ENCODE assay signal across 1 cellular context in the genomic region with DNA sequence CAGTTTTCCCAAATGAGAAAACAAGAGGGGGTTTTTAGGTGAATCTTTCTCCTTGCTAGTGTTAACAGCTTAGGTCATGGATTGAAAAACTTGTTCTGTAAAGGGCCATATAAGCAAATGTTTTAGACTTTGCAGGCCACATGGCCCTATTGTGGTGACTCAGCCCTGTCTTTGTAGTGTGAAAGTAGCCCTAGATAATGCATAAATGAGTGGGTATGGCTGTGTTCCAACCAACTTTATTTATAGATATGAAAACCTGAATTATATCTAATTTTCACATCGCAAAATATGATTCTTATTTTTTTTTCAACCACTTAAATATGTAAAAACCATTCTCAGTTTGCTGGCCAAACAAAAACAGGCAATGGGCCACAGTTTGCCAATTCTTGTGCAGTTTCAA.
TF ChIP-seq lines count a peak whose summit lies in the region.

No MANE protein-coding gene starts in this region.

TF ChIP-seq in H1, 55 proteins besides CTCF, POLR2A, EP300 and RAD21:
- TF ChIP-seq SP4 (IDR thresholded peaks at IDR 0.05; ENCODE audit: low read length) (no peak), EGR1 (IDR thresholded peaks at IDR 0.05; ENCODE audit: borderline replicate concordance, low read depth, low read length) (no peak), RNF2 (IDR thresholded peaks at IDR 0.05; ENCODE audit: borderline replicate concordance, low read depth, low read length, missing control alignments, poor library complexity, severe bottlenecking) (no peak), RXRA (IDR thresholded peaks at IDR 0.05; ENCODE audit: insufficient read depth, low read depth, low read length) (no peak), FOSL1 (IDR thresholded peaks at IDR 0.05; ENCODE audit: insufficient read depth, low read depth, low read length) (no peak), BACH1 (IDR thresholded peaks at IDR 0.05; ENCODE audit: low read length) (no peak), CHD7 (IDR thresholded peaks at IDR 0.05; ENCODE audit: insufficient replicate concordance, low read length) (no peak), BCL11A (IDR thresholded peaks at IDR 0.05; ENCODE audit: low read depth in 2 of 2, low read length in 2 of 2) (no peak), JUN (IDR thresholded peaks at IDR 0.05; ENCODE audit: low read depth, low read length) (no peak), KDM4A (IDR thresholded peaks at IDR 0.05; ENCODE audit: low read depth, low read length, severe bottlenecking) (no peak), TAF1 (IDR thresholded peaks at IDR 0.05; ENCODE audit: low read depth, low read length) (no peak), SIX5 (IDR thresholded peaks at IDR 0.05; ENCODE audit: low read depth, low read length) (no peak), CBX5 (IDR thresholded peaks at IDR 0.05; ENCODE audit: low read depth, low read length) (no peak)
- TF ChIP-seq, protein P1, sequence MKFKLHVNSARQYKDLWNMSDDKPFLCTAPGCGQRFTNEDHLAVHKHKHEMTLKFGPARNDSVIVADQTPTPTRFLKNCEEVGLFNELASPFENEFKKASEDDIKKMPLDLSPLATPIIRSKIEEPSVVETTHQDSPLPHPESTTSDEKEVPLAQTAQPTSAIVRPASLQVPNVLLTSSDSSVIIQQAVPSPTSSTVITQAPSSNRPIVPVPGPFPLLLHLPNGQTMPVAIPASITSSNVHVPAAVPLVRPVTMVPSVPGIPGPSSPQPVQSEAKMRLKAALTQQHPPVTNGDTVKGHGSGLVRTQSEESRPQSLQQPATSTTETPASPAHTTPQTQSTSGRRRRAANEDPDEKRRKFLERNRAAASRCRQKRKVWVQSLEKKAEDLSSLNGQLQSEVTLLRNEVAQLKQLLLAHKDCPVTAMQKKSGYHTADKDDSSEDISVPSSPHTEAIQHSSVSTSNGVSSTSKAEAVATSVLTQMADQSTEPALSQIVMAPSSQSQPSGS (IDR thresholded peaks at IDR 0.05; ENCODE audit: low read length) = no peak
- TF ChIP-seq, protein P2, sequence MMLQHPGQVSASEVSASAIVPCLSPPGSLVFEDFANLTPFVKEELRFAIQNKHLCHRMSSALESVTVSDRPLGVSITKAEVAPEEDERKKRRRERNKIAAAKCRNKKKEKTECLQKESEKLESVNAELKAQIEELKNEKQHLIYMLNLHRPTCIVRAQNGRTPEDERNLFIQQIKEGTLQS (IDR thresholded peaks at IDR 0.05; ENCODE audit: insufficient read depth, low read depth, low read length) = no peak
- TF ChIP-seq, protein P3, sequence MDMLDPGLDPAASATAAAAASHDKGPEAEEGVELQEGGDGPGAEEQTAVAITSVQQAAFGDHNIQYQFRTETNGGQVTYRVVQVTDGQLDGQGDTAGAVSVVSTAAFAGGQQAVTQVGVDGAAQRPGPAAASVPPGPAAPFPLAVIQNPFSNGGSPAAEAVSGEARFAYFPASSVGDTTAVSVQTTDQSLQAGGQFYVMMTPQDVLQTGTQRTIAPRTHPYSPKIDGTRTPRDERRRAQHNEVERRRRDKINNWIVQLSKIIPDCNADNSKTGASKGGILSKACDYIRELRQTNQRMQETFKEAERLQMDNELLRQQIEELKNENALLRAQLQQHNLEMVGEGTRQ (IDR thresholded peaks at IDR 0.05; ENCODE audit: low read length) = no peak
